ENCODE assay signal across 15 cellular contexts in the genomic region with DNA sequence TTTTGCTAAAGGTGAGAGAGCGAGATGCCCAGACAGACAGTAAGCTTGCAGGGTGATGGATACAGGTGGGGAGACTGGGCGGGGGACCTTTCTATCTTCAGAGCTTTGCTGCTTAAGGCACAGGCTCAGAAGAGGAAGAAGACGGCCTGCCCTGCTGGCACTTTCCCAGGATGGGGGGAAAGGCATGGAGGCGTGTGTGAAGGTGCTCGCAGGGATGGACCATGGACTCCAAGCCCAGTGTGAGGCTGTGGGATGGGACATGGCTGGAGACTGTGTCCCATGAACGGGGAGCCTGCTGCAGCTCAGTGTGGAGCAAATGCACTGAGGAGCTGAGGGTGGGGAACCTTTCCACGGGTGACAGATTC.
DNase-seq lines count a peak whose midpoint lies in the region; ATAC-seq and TF ChIP-seq lines count a peak whose summit lies in the region.
"Had no signal": no experiment of that assay in that cellular context is flagged by ENCODE, and none has a peak within 500 bp of the region (broad histone marks: within the 10 kb centered on the region; RNA-seq: fewer than 3 reads in every experiment).

No MANE protein-coding gene starts in this region.

- WGBS in heart right ventricle, 2 donors, result 73 to 79% methylated on average over 7 of the region's 7 CpGs
- 78 to 86% (median 78%) methylated on average over 7 of the region's 7 CpGs for WGBS in spleen, 5 donors

- H3K4me3 ChIP-seq in right atrium auricular region, result no peak overlapping the region
- no peak overlapping the region for H3K4me3 ChIP-seq in heart right ventricle
- H3K4me3 ChIP-seq in spleen, result no peak overlapping the region

- H3K27me3 ChIP-seq in right atrium auricular region (no peaks in the 10 kb centered on the region), heart right ventricle (peaks cover 0 to 38% (median 18%) of the 10 kb centered on the region in 7 donors), spleen (replicated peaks in 1 of 7) (peaks cover 0 to 15% (median 0%) of the 10 kb centered on the region in 7 donors)

- H3K36me3 Mint-ChIP-seq in neural crest cell (ENCODE audit: low read depth), result no peaks in the 10 kb centered on the region
- H3K36me3 Mint-ChIP-seq: IgD-negative memory B cell had no signal

- peaks cover 0 to 10% of the 10 kb centered on the region in 2 donors for H3K9me3 ChIP-seq in right atrium auricular region
- peaks cover 0 to 15% (median 0%) of the 10 kb centered on the region in 11 donors for H3K9me3 ChIP-seq in heart right ventricle
- peaks cover 0 to 18% (median 3%) of the 10 kb centered on the region in 8 donors for H3K9me3 ChIP-seq in spleen
- H3K9me3 ChIP-seq: Caco-2 had no signal

- peak; percentile 52 for DNase-seq in right atrium auricular region (ENCODE audit: low spot score)
- no peak for DNase-seq in heart right ventricle
- DNase-seq in neural crest cell (ENCODE audit: low read depth, low spot score), result no peak
- peak; percentile 63 for DNase-seq in spleen
- no peak for DNase-seq in NCI-H2029 (lab: John Stamatoyannopoulos, UW)
- DNase-seq: 8988T; C1 segment of cervical spinal cord; Caco-2; CD4-positive, alpha-beta T cell; GOT3; H9 had no signal

- TF ChIP-seq POLR2A in spleen (IDR thresholded peaks at IDR 0.05), result no peak

- peak overlapping the region; percentile 65 for H3K27ac Mint-ChIP-seq in neural crest cell (ENCODE audit: unreplicated experiment)
- H3K27ac Mint-ChIP-seq: CD4-positive, alpha-beta T cell; IgD-negative memory B cell had no signal

- no peak for TF ChIP-seq CTCF in right atrium auricular region (IDR thresholded peaks at IDR 0.05)
- TF ChIP-seq CTCF in heart right ventricle (IDR thresholded peaks at IDR 0.05), result no peak
- TF ChIP-seq CTCF in neural crest cell (conservative IDR thresholded peaks at IDR 0.05), result no peak
- no peak for TF ChIP-seq CTCF in spleen (IDR thresholded peaks at IDR 0.05 in 8 of 11, conservative IDR thresholded peaks at IDR 0.05 in 3 of 11)

- intact Hi-C loops in heart right ventricle (cut with DNase I) (no loop called here), spleen (cut with DNase I; ENCODE audit: low total_unique reads) (no loop called here)

- no peak overlapping the region for H3K4me3 Mint-ChIP-seq in neural crest cell
- H3K4me3 Mint-ChIP-seq: CD4-positive, alpha-beta T cell; H9; IgD-negative memory B cell had no signal

- H3K36me3 ChIP-seq in right atrium auricular region (no peaks in the 10 kb centered on the region), heart right ventricle (no peaks in the 10 kb centered on the region), spleen (no peaks in the 10 kb centered on the region)

- H3K9me3 Mint-ChIP-seq in neural crest cell, result peaks cover 2% of the 10 kb centered on the region
- H3K9me3 Mint-ChIP-seq: CD4-positive, alpha-beta T cell had no signal

- no peak for ATAC-seq in heart right ventricle
- no peak for ATAC-seq in GM18502 (IDR thresholded peaks at IDR 0.05; ENCODE audit: poor library complexity, unreplicated experiment)
- ATAC-seq in GM19035 (IDR thresholded peaks at IDR 0.05; ENCODE audit: unreplicated experiment), result no peak
- ATAC-seq: HepG2 had no signal

- H3K27me3 Mint-ChIP-seq in neural crest cell (ENCODE audit: low read depth), result peaks cover 6% of the 10 kb centered on the region

- H3K4me1 Mint-ChIP-seq in neural crest cell, result peaks cover 30% of the 10 kb centered on the region
- H3K4me1 Mint-ChIP-seq: IgD-negative memory B cell had no signal

- H3K4me1 ChIP-seq in right atrium auricular region (no peaks in the 10 kb centered on the region), heart right ventricle (no peaks in the 10 kb centered on the region), spleen (no peaks in the 10 kb centered on the region)
- H3K4me1 ChIP-seq: Caco-2 had no signal

- H3K27ac ChIP-seq in right atrium auricular region (no peak overlapping the region), heart right ventricle (no peak overlapping the region), spleen (no peak overlapping the region)

Comparison
In these comparisons a context has a peak if more than half of its experiments do, and no peak if none do; other contexts are left out.
1. DNase-seq: peak in right atrium auricular region (single experiment) and spleen (single experiment); none in heart right ventricle (0 of 2), neural crest cell (single experiment) and NCI-H2029 (single experiment).